9 cellular contexts compared by ENCODE assay signal in the genomic region with DNA sequence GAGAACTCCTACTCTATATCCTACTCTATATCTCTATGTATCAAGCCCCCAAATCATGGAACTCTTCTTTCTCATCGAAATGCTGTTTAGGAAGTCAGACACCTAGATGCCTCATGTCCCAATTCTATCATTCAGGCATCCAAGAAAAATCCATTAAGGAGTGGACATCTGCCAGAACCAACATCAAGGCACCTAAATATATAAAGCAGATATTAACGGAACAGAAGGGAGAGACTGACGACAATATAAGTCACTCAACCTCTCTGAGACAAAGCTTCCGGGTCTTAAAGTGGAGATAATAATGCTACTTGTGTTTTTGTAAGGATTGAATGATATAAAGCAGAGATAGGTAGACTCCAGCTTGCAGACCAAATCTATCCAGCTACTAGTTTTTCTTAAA.
"Had no signal": no experiment of that assay in that cellular context is flagged by ENCODE, and none has a peak within 500 bp of the region (broad histone marks: within the 10 kb centered on the region; RNA-seq: fewer than 3 reads in every experiment).

No MANE protein-coding gene starts in this region.

- H3K27ac Mint-ChIP-seq: GM23338, H9, HFFc6 had no signal

- H2AFZ ChIP-seq: GM23248, GM23338 had no signal

- H3K4me3 Mint-ChIP-seq: GM23338, H9, HFFc6 had no signal

- H3K4me2 ChIP-seq: GM23338 had no signal

- ATAC-seq: GM23338, HCT116 had no signal

- H3K4me3 ChIP-seq: GM23248, GM23338, HAP-1 had no signal

- H3K27ac ChIP-seq: GM23248 had no signal

- H3K9ac ChIP-seq: GM23248 had no signal

- H3K36me3 ChIP-seq: HAP-1 had no signal

- DNase-seq: GM23248, GOT3, H7, H9, HCEC 1CT, HFFc6 had no signal
